9 cellular contexts compared by ENCODE assay signal in genomic region chr11:19311306-19312030, GRCh38.
DNase-seq lines count a peak whose midpoint lies in the region; ATAC-seq, FAIRE-seq and TF ChIP-seq lines count a peak whose summit lies in the region.
"Had no signal": no experiment of that assay in that cellular context is flagged by ENCODE, and none has a peak within 500 bp of the region (broad histone marks: within the 10 kb centered on the region; RNA-seq: fewer than 3 reads in every experiment).

No MANE protein-coding gene starts in this region.

- H2AFZ ChIP-seq in GM12878 (ENCODE audit: control insufficient read depth, low read depth, low read length) = peak overlapping the region; percentile 74

- H3K27me3 ChIP-seq in CD8-positive, alpha-beta T cell (ENCODE audit: insufficient read depth, low read length) = no peaks in the 10 kb centered on the region
- no peaks in the 10 kb centered on the region for H3K27me3 ChIP-seq in Peyer's patch
- no peaks in the 10 kb centered on the region for H3K27me3 ChIP-seq in GM12878 (replicated peaks in 1 of 2; ENCODE audit: control insufficient read depth in 2 of 2, insufficient read depth in 2 of 2, low read length in 1 of 2)

- RAD21 ChIA-PET in GM12878 (lab: Charles Lee; ENCODE audit: unreplicated experiment) = no interaction called here

- H3K4me1 ChIP-seq in CD8-positive, alpha-beta T cell (ENCODE audit: insufficient read depth, low read length) = no peaks in the 10 kb centered on the region
- H3K4me1 ChIP-seq in Peyer's patch (no peaks in the 10 kb centered on the region), GM12878 (ENCODE audit: control insufficient read depth, insufficient read depth, low read length) (peaks cover 6% of the 10 kb centered on the region; the same call in 1 of the 2 replicates)

- no peaks in the 10 kb centered on the region for H3K9me3 ChIP-seq in CD8-positive, alpha-beta T cell (ENCODE audit: low read length)
- H3K9me3 ChIP-seq in Peyer's patch (no peaks in the 10 kb centered on the region), GM12878 (replicated peaks; ENCODE audit: control insufficient read depth, insufficient read depth, low read length) (no peaks in the 10 kb centered on the region)

- no TSS peak for BruUV-seq in GM12878 (replicated peaks; lab: Mats Ljungman, UMichigan)

- no peak for TF ChIP-seq EP300 in GM12878 (IDR thresholded peaks at IDR 0.05; ENCODE audit: borderline replicate concordance in 1 of 2, control insufficient read depth in 1 of 2, low read depth in 2 of 2, low read length in 2 of 2)

- H3K27me3 Mint-ChIP-seq in CD8-positive, alpha-beta T cell (ENCODE audit: low read depth) = peaks cover 9% of the 10 kb centered on the region

- TF ChIP-seq CTCF in CD8-positive, alpha-beta T cell (IDR thresholded peaks at IDR 0.05) = peak; percentile 56
- TF ChIP-seq CTCF in Peyer's patch (IDR thresholded peaks at IDR 0.05) = peak in 5 of 6 experiments; percentile 40 to 69 (median 63)
- peak; percentile 75 to 86 (median 79) for TF ChIP-seq CTCF in GM12878 (IDR thresholded peaks at IDR 0.05 in 2 of 3, conservative IDR thresholded peaks at IDR 0.05 in 1 of 3; ENCODE audit: control insufficient read depth in 2 of 3, extremely low read depth in 1 of 3, insufficient read depth in 1 of 3, low read depth in 3 of 3, low read length in 3 of 3)

- H4K20me1 ChIP-seq in GM12878 (ENCODE audit: control insufficient read depth, insufficient read depth) = no peaks in the 10 kb centered on the region

- H3K27ac Mint-ChIP-seq in CD8-positive, alpha-beta T cell = no peak overlapping the region
- H3K27ac Mint-ChIP-seq: stimulated activated naive CD8-positive, alpha-beta T cell treated with anti-CD3 and anti-CD28 coated beads, Interleukin-15, Interleukin-2, amounts not matched to agents 100 ng/mL and 50 ng/mL, for 24 hours had no signal

- H3K4me2 ChIP-seq in GM12878 (ENCODE audit: control insufficient read depth, insufficient read depth) = peak overlapping the region; percentile 32; the same call in 1 of the 2 replicates

- no peaks in the 10 kb centered on the region for H3K36me3 Mint-ChIP-seq in CD8-positive, alpha-beta T cell

- TF ChIP-seq POLR2A in Peyer's patch (IDR thresholded peaks at IDR 0.05) = no peak
- no peak for TF ChIP-seq POLR2A in GM12878 (IDR thresholded peaks at IDR 0.05; ENCODE audit: low read depth, low read length)

- no peaks in the 10 kb centered on the region for H3K79me2 ChIP-seq in GM12878 (ENCODE audit: control insufficient read depth, insufficient read depth, low read length)

- no peak for ATAC-seq in CD8-positive, alpha-beta T cell
- ATAC-seq in GM18907 (IDR thresholded peaks at IDR 0.05; ENCODE audit: unreplicated experiment) (peak; percentile 69), HG03432 (IDR thresholded peaks at IDR 0.05; ENCODE audit: unreplicated experiment) (peak; percentile 81), GM12878 (peak; percentile 92)

- peaks cover 4% of the 10 kb centered on the region for H3K4me1 Mint-ChIP-seq in CD8-positive, alpha-beta T cell (ENCODE audit: low read depth)

- POLR2A ChIA-PET in CD8-positive, alpha-beta T cell (lab: Charles Lee) = no interaction called here
- POLR2A ChIA-PET in GM12878 (lab: Charles Lee) = no interaction called here

- no peak overlapping the region for H3K9ac ChIP-seq in GM12878 (ENCODE audit: control insufficient read depth, insufficient read depth, low read length)

- 0% methylated on average over 3 of the region's 3 CpGs for WGBS in GM12878 (ENCODE audit: insufficient coverage, insufficient replicate concordance, low lambda C conversion rate, missing lambda C conversion rate)

- SMC1A ChIA-PET in GM12878 (lab: Charles Lee; ENCODE audit: uncharacterized antibody, unreplicated experiment) = interaction anchor here (0.6 to 0.9 kb wide), 3 partner anchors 14 to 961 kb away, joined by 3 read pairs; no protein-coding TSS in a partner anchor

- in situ Hi-C loops in GM12878 (cut with MboI) = loop anchor here (10.0 to 25.0 kb wide), 2 partner anchors 426 to 593 kb away; no protein-coding TSS in a partner anchor

- H3K27ac ChIP-seq in CD8-positive, alpha-beta T cell (ENCODE audit: low read depth, low read length) = no peak overlapping the region
- no peak overlapping the region for H3K27ac ChIP-seq in Peyer's patch
- no peak overlapping the region for H3K27ac ChIP-seq in GM12878 (ENCODE audit: control insufficient read depth, insufficient read depth)

- peak in 3 of 7 experiments; percentile 6 to 28 (median 26) for DNase-seq in CD8-positive, alpha-beta T cell
- DNase-seq in Peyer's patch (peak; percentile 32 to 83 (median 59)), GM12878 (ENCODE audit: low read depth, low spot score) (peak; percentile 19), iPS-NIHi11 (ENCODE audit: low spot score) (peak; percentile 77), smooth muscle cell of the brain vasculature (ENCODE audit: low read depth, low spot score) (peak; percentile 13), SHP77 treated with DMSO at 0.1 percent for 48 hours (lab: John Stamatoyannopoulos, UW) (no peak)

- H3K4me3 Mint-ChIP-seq in CD8-positive, alpha-beta T cell = no peak overlapping the region
- H3K4me3 Mint-ChIP-seq: stimulated activated naive CD8-positive, alpha-beta T cell treated with anti-CD3 and anti-CD28 coated beads, Interleukin-15, Interleukin-2, amounts not matched to agents 100 ng/mL and 50 ng/mL, for 24 hours had no signal

- no peaks in the 10 kb centered on the region for H3K9me3 Mint-ChIP-seq in CD8-positive, alpha-beta T cell
- H3K9me3 Mint-ChIP-seq: stimulated activated naive CD8-positive, alpha-beta T cell treated with anti-CD3 and anti-CD28 coated beads, Interleukin-15, Interleukin-2, amounts not matched to agents 100 ng/mL and 50 ng/mL, for 24 hours had no signal

- CTCF ChIA-PET in CD8-positive, alpha-beta T cell (lab: Charles Lee) = interaction anchor here (1.7 kb wide), 1 partner anchor 52 kb away, joined by 5 read pairs; no protein-coding TSS in a partner anchor
- CTCF ChIA-PET in GM12878 (lab: Yijun Ruan, JAX) = interaction anchor here (0.5 to 3.4 kb wide), 4 partner anchors 61 to 246 kb away, joined by 3 to 28 read pairs (median 6); no protein-coding TSS in a partner anchor

- peak; percentile 92 for FAIRE-seq in GM12878 (lab: Jason Lieb, UNC)

- no peaks in the 10 kb centered on the region for H3K36me3 ChIP-seq in CD8-positive, alpha-beta T cell (ENCODE audit: insufficient read depth, low read length)
- H3K36me3 ChIP-seq in Peyer's patch = no peaks in the 10 kb centered on the region
- no peaks in the 10 kb centered on the region for H3K36me3 ChIP-seq in GM12878 (ENCODE audit: control insufficient read depth in 2 of 2, insufficient read depth in 2 of 2, low read length in 1 of 2)

- peak; percentile 81 for TF ChIP-seq RAD21 in GM12878 (IDR thresholded peaks at IDR 0.05; ENCODE audit: insufficient read depth, low read depth, low read length)

- intact Hi-C loops in CD8-positive, alpha-beta T cell (cut with DNase I, micrococcal nuclease) = no loop called here
- intact Hi-C loops in GM12878 (cut with micrococcal nuclease; ENCODE audit: unreplicated experiment) = loop anchor here (1.0 to 10.0 kb wide), 4 partner anchors 53 to 593 kb away; no protein-coding TSS in a partner anchor

- H3K4me3 ChIP-seq in CD8-positive, alpha-beta T cell (ENCODE audit: low read depth, low read length) = no peak overlapping the region
- H3K4me3 ChIP-seq in Peyer's patch (no peak overlapping the region), GM12878 (no peak overlapping the region)

TF ChIP-seq in GM12878, 131 proteins besides CTCF, POLR2A, EP300 and RAD21 (continues in another document):
- peak; percentile 90 for TF ChIP-seq SMC3 (IDR thresholded peaks at IDR 0.05; ENCODE audit: borderline replicate concordance, low read length)
- no peak for TF ChIP-seq ZZZ3 (IDR thresholded peaks at IDR 0.05; ENCODE audit: control insufficient read depth, insufficient read length, low read depth)
- peak; percentile 30; the same call in 1 of the 2 replicates for TF ChIP-seq USF2 (IDR thresholded peaks at IDR 0.05; ENCODE audit: borderline replicate concordance, low read depth, low read length)
- peak; percentile 64 to 65; a peak in 3 of 4 replicates for TF ChIP-seq BHLHE40 (IDR thresholded peaks at IDR 0.05; ENCODE audit: borderline replicate concordance in 1 of 2, low read depth in 2 of 2, low read length in 1 of 2)
- TF ChIP-seq MAX (IDR thresholded peaks at IDR 0.05; ENCODE audit: low read depth, low read length) = no peak
- no peak for TF ChIP-seq RUNX3 (IDR thresholded peaks at IDR 0.05; ENCODE audit: low read length)
- no peak for TF ChIP-seq FOXM1 (IDR thresholded peaks at IDR 0.05; ENCODE audit: low read depth, low read length)
